In genomic region chr20:50555687-50556086, GRCh38 we compare ENCODE assay signal across 20 cellular contexts. TPM values are rescaled to one million over a fixed set of nuclear protein-coding genes. Genes with fewer than 3 reads are reported as not detected.
DNase-seq lines count a peak whose midpoint lies in the region; ATAC-seq and TF ChIP-seq lines count a peak whose summit lies in the region.
"Had no signal": no experiment of that assay in that cellular context is flagged by ENCODE, and none has a peak within 500 bp of the region (broad histone marks: within the 10 kb centered on the region; RNA-seq: fewer than 3 reads in every experiment).

No MANE protein-coding gene starts in this region.

- TF ChIP-seq CTCF in adrenal gland (IDR thresholded peaks at IDR 0.05) (no peak), GM20000 (IDR thresholded peaks at IDR 0.05; ENCODE audit: extremely low read depth, missing control alignments) (no peak)

- DNase-seq in activated CD4-positive, alpha-beta T cell treated with anti-CD3 and anti-CD28 coated beads for 36 hours, result no peak
- DNase-seq in activated CD4-positive, alpha-beta T cell treated with anti-CD3 and anti-CD28 coated beads, Interleukin-2, amount 50 U/mL, for 4 hours, result no peak
- DNase-seq in activated naive CD8-positive, alpha-beta T cell treated with anti-CD3 and anti-CD28 coated beads for 36 hours, result no peak
- DNase-seq in adrenal gland, result no peak
- no peak for DNase-seq in cerebellar cortex (ENCODE audit: low spot score)
- DNase-seq in GM20000 (ENCODE audit: low spot score), result no peak
- DNase-seq: BE2C; CD4-positive, CD25-positive, alpha-beta regulatory T cell; COR-L47; DMS 273 treated with DMSO at 0.1 percent for 48 hours; DND-41; KBM-7; NCI-H1105; NCI-H1694; NCI-H2081 treated with DMSO at 0.1 percent for 48 hours; NCI-H2227 treated with DMSO at 0.1 percent for 48 hours; NCI-H524 treated with DMSO at 0.1 percent for 48 hours; PC-3; RPMI8226 had no signal

- peaks cover 9 to 27% of the 10 kb centered on the region in 2 donors for H3K4me1 ChIP-seq in adrenal gland (replicated peaks in 1 of 2)
- H3K4me1 ChIP-seq: BE2C had no signal

- WGBS in adrenal gland, 4 donors, result 39 to 61% (median 55%) methylated on average over 5 of the region's 5 CpGs

- H3K27ac ChIP-seq in adrenal gland, result peak overlapping the region in 3 of 5 donors; percentile 12 to 33 (median 14)

- no peak overlapping the region for H3K4me3 ChIP-seq in adrenal gland

- H3K27me3 ChIP-seq in adrenal gland, result no peaks in the 10 kb centered on the region
- H3K27me3 ChIP-seq: BE2C had no signal

- H3K9me3 ChIP-seq in adrenal gland (replicated peaks in 1 of 3), result no peaks in the 10 kb centered on the region
- H3K9me3 ChIP-seq: BE2C had no signal

- no peak for TF ChIP-seq POLR2A in adrenal gland (IDR thresholded peaks at IDR 0.05)

- H3K9me3 Mint-ChIP-seq in activated CD4-positive, alpha-beta T cell treated with anti-CD3 and anti-CD28 coated beads for 36 hours (ENCODE audit: low read depth), result no peaks in the 10 kb centered on the region
- no peaks in the 10 kb centered on the region for H3K9me3 Mint-ChIP-seq in activated naive CD8-positive, alpha-beta T cell (ENCODE audit: low read depth)
- H3K9me3 Mint-ChIP-seq in activated naive CD8-positive, alpha-beta T cell treated with anti-CD3 and anti-CD28 coated beads for 36 hours, result peaks cover 2% of the 10 kb centered on the region
- H3K9me3 Mint-ChIP-seq: CD4-positive, CD25-positive, alpha-beta regulatory T cell had no signal

- H3K4me1 Mint-ChIP-seq in activated CD4-positive, alpha-beta T cell treated with anti-CD3 and anti-CD28 coated beads for 36 hours, result peaks cover 43% of the 10 kb centered on the region
- H3K4me1 Mint-ChIP-seq in activated naive CD8-positive, alpha-beta T cell (ENCODE audit: low read depth), result peaks cover 24% of the 10 kb centered on the region
- H3K4me1 Mint-ChIP-seq in activated naive CD8-positive, alpha-beta T cell treated with anti-CD3 and anti-CD28 coated beads for 36 hours, result peaks cover 38% of the 10 kb centered on the region

- CTCF ChIA-PET in activated CD4-positive, alpha-beta T cell treated with anti-CD3 and anti-CD28 coated beads for 36 hours (lab: Charles Lee), result interaction anchor here (1.0 kb wide), 1 partner anchor 14 kb away, joined by 3 read pairs; no protein-coding TSS in a partner anchor

- intact Hi-C loops in activated CD4-positive, alpha-beta T cell treated with anti-CD3 and anti-CD28 coated beads for 36 hours (cut with DNase I, micrococcal nuclease), result no loop called here
- intact Hi-C loops in adrenal gland (cut with DNase I), result no loop called here

- peaks cover 38% of the 10 kb centered on the region for H3K36me3 Mint-ChIP-seq in activated CD4-positive, alpha-beta T cell treated with anti-CD3 and anti-CD28 coated beads for 36 hours (ENCODE audit: low read depth)
- no peaks in the 10 kb centered on the region for H3K36me3 Mint-ChIP-seq in activated naive CD8-positive, alpha-beta T cell
- H3K36me3 Mint-ChIP-seq in activated naive CD8-positive, alpha-beta T cell treated with anti-CD3 and anti-CD28 coated beads for 36 hours, result peaks cover 19% of the 10 kb centered on the region

- no peak overlapping the region for H3K4me3 Mint-ChIP-seq in activated CD4-positive, alpha-beta T cell treated with anti-CD3 and anti-CD28 coated beads for 36 hours
- H3K4me3 Mint-ChIP-seq in activated naive CD8-positive, alpha-beta T cell, result no peak overlapping the region
- no peak overlapping the region for H3K4me3 Mint-ChIP-seq in activated naive CD8-positive, alpha-beta T cell treated with anti-CD3 and anti-CD28 coated beads for 36 hours
- H3K4me3 Mint-ChIP-seq: CD4-positive, CD25-positive, alpha-beta regulatory T cell had no signal

- H3K27ac Mint-ChIP-seq in activated CD4-positive, alpha-beta T cell treated with anti-CD3 and anti-CD28 coated beads for 36 hours, result peak overlapping the region; percentile 61
- peak overlapping the region; percentile 67 for H3K27ac Mint-ChIP-seq in activated naive CD8-positive, alpha-beta T cell
- H3K27ac Mint-ChIP-seq in activated naive CD8-positive, alpha-beta T cell treated with anti-CD3 and anti-CD28 coated beads for 36 hours, result no peak overlapping the region

- H3K27me3 Mint-ChIP-seq in activated CD4-positive, alpha-beta T cell treated with anti-CD3 and anti-CD28 coated beads for 36 hours, result no peaks in the 10 kb centered on the region
- H3K27me3 Mint-ChIP-seq in activated naive CD8-positive, alpha-beta T cell, result no peaks in the 10 kb centered on the region
- H3K27me3 Mint-ChIP-seq in activated naive CD8-positive, alpha-beta T cell treated with anti-CD3 and anti-CD28 coated beads for 36 hours, result no peaks in the 10 kb centered on the region
- H3K27me3 Mint-ChIP-seq: CD4-positive, CD25-positive, alpha-beta regulatory T cell had no signal

- no peak for ATAC-seq in activated CD4-positive, alpha-beta T cell treated with anti-CD3 and anti-CD28 coated beads for 36 hours
- ATAC-seq: PC-3 had no signal

- no peaks in the 10 kb centered on the region for H3K36me3 ChIP-seq in adrenal gland (replicated peaks in 1 of 2)
- H3K36me3 ChIP-seq: BE2C had no signal

- POLR2A ChIA-PET in activated CD4-positive, alpha-beta T cell treated with anti-CD3 and anti-CD28 coated beads for 36 hours (lab: Charles Lee), result no interaction called here

RNA-seq across cellular contexts. Expression of gene PTPN1, which starts 45.5 kb away (rescaled TPM):
- total RNA-seq in activated CD4-positive, alpha-beta T cell treated with anti-CD3 and anti-CD28 coated beads for 36 hours, result 10 to 100 TPM; 79.0 to 92.8 TPM
- total RNA-seq in activated naive CD8-positive, alpha-beta T cell treated with anti-CD3 and anti-CD28 coated beads for 36 hours, result 10 to 100 TPM; 53.0 to 54.0 TPM
- total RNA-seq in adrenal gland, result 10 to 100 TPM; 31.0 to 49.2 (median 36.3) TPM
- 10 to 100 TPM; 17.0 to 49.0 (median 24.5) TPM for polyA plus RNA-seq in adrenal gland
